Comparison of ENCODE assay signal across 19 cellular contexts in genomic region chr5:176889321-176890280, GRCh38. TPM values are rescaled to one million over a fixed set of nuclear protein-coding genes. Genes with fewer than 3 reads are reported as not detected.
DNase-seq lines count a peak whose midpoint lies in the region; ATAC-seq, FAIRE-seq and TF ChIP-seq lines count a peak whose summit lies in the region.
"Had no signal": no experiment of that assay in that cellular context is flagged by ENCODE, and none has a peak within 500 bp of the region (broad histone marks: within the 10 kb centered on the region; RNA-seq: fewer than 3 reads in every experiment).

No MANE protein-coding gene starts in this region.

- H3K27me3 ChIP-seq in K562 (ENCODE audit: control insufficient read depth in 2 of 2, insufficient read depth in 2 of 2, low read length in 2 of 2) (peaks cover 30 to 83% of the 10 kb centered on the region in 2 experiments; a peak in 4 of 5 replicates), transverse colon (no peaks in the 10 kb centered on the region)

- H3K36me3 Mint-ChIP-seq in activated naive CD4-positive, alpha-beta T cell treated with anti-CD3 and anti-CD28 coated beads for 36 hours (ENCODE audit: low read depth) = no peaks in the 10 kb centered on the region

- H3K4me1 Mint-ChIP-seq in activated naive CD4-positive, alpha-beta T cell treated with anti-CD3 and anti-CD28 coated beads for 36 hours (ENCODE audit: low read depth) = peaks cover 3% of the 10 kb centered on the region

- H3K36me3 ChIP-seq in K562 (ENCODE audit: control insufficient read depth, insufficient read depth, low read length) (no peaks in the 10 kb centered on the region), transverse colon (no peaks in the 10 kb centered on the region)

- no peaks in the 10 kb centered on the region; the same call in none of the 2 replicates for H4K20me1 ChIP-seq in K562 (replicated peaks; ENCODE audit: control insufficient read depth, insufficient read depth, low read length)

- no peaks in the 10 kb centered on the region for H3K9me3 Mint-ChIP-seq in activated naive CD4-positive, alpha-beta T cell treated with anti-CD3 and anti-CD28 coated beads for 36 hours
- H3K9me3 Mint-ChIP-seq: CD4-positive, alpha-beta T cell; GM23338 had no signal

- in situ Hi-C loops in K562 (cut with MboI) (no loop called here), transverse colon (cut with MboI; ENCODE audit: low pct_ligation_motif_present in 1 of 4, low pct_unique_long_range_greater_than_20kb in 1 of 4, low sequenced_read_pairs in 3 of 4) (no loop called here)

- H2AFZ ChIP-seq in K562 (ENCODE audit: low read depth, low read length) = no peak overlapping the region
- H2AFZ ChIP-seq: GM23338 had no signal

- TF ChIP-seq EP300 in K562 (IDR thresholded peaks at IDR 0.05; ENCODE audit: low read length) (no peak), transverse colon (IDR thresholded peaks at IDR 0.05; ENCODE audit: low read depth) (no peak)

- FAIRE-seq in K562 (lab: Jason Lieb, UNC) = no peak
- FAIRE-seq: D721Med had no signal

- TF ChIP-seq POLR2A in K562 (conservative IDR thresholded peaks at IDR 0.05) = no peak
- TF ChIP-seq POLR2A in transverse colon (IDR thresholded peaks at IDR 0.05) = no peak

- no peak overlapping the region for H3K9ac ChIP-seq in K562 (ENCODE audit: insufficient read depth in 1 of 2, low read depth in 2 of 2, low read length in 2 of 2)

- no peak overlapping the region for H3K27ac ChIP-seq in K562 (ENCODE audit: extremely low read depth, low read depth, low read length)
- H3K27ac ChIP-seq in transverse colon = no peak overlapping the region
- H3K27ac ChIP-seq: HL-60 had no signal

- no peak for ATAC-seq in K562
- no peak for ATAC-seq in HG03095 (IDR thresholded peaks at IDR 0.05; ENCODE audit: unreplicated experiment)
- ATAC-seq: GM23338 had no signal

- no peak for TF ChIP-seq CTCF in K562 (IDR thresholded peaks at IDR 0.05 in 2 of 3, conservative IDR thresholded peaks at IDR 0.05 in 1 of 3; ENCODE audit: insufficient read depth in 2 of 3, low read depth in 1 of 3, low read length in 3 of 3)
- no peak for TF ChIP-seq CTCF in transverse colon (IDR thresholded peaks at IDR 0.05)

- BruUV-seq in K562 (replicated peaks; lab: Mats Ljungman, UMichigan) = no TSS peak

- no peak overlapping the region for H3K4me2 ChIP-seq in K562 (ENCODE audit: insufficient read depth, low read length)
- H3K4me2 ChIP-seq: GM23338 had no signal

- intact Hi-C loops in activated naive CD4-positive, alpha-beta T cell treated with anti-CD3 and anti-CD28 coated beads for 36 hours (cut with micrococcal nuclease) = no loop called here
- intact Hi-C loops in K562 (cut with micrococcal nuclease) (loop anchor here (10.0 kb wide), 1 partner anchor 225 kb away; no protein-coding TSS in a partner anchor), transverse colon (cut with DNase I; ENCODE audit: low total_unique reads) (no loop called here)

- no peak overlapping the region for H3K4me3 Mint-ChIP-seq in activated naive CD4-positive, alpha-beta T cell treated with anti-CD3 and anti-CD28 coated beads for 36 hours
- H3K4me3 Mint-ChIP-seq: CD4-positive, alpha-beta T cell; GM23338 had no signal

- H3K4me3 ChIP-seq in K562 = no peak overlapping the region
- no peak overlapping the region for H3K4me3 ChIP-seq in transverse colon
- H3K4me3 ChIP-seq: GM23338 had no signal

- no peaks in the 10 kb centered on the region for H3K9me1 ChIP-seq in K562 (ENCODE audit: control insufficient read depth, insufficient read depth, low read length)

- DNase-seq in activated naive CD4-positive, alpha-beta T cell treated with anti-CD3 and anti-CD28 coated beads for 36 hours = peak; percentile 1
- no peak for DNase-seq in activated naive CD4-positive, alpha-beta T cell treated with Interleukin-2 at 50 U/mL for 16 hours
- DNase-seq in K562 (ENCODE audit: extremely low read depth in 1 of 4, low spot score in 3 of 4) = no peak
- DNase-seq in mesenteric fat pad (ENCODE audit: low spot score) = peak; percentile 86
- peak; percentile 4 for DNase-seq in transverse colon
- no peak for DNase-seq in stimulated activated CD4-positive, alpha-beta T cell treated with anti-CD3 and anti-CD28 coated beads, Interleukin-1b, Interleukin-23, amount 100 ng/mL, for 48 hours
- DNase-seq in stimulated activated naive CD4-positive, alpha-beta T cell treated with Interleukin-2 at 50 U/mL for 16 hours (lab: John Stamatoyannopoulos, UW) = no peak
- DNase-seq: CD4-positive, alpha-beta T cell; GF-D8; KG1; NCI-H1048; NCI-H146; NCI-H2227 treated with DMSO at 0.1 percent for 48 hours; NCI-H69 had no signal

- TF ChIP-seq RAD21 in K562 (CRISPR knock-in tag; conservative IDR thresholded peaks at IDR 0.05 in 1 of 2, IDR thresholded peaks at IDR 0.05 in 1 of 2) = no peak

- peaks cover 0 to 9% of the 10 kb centered on the region in 2 experiments; a peak in 1 of 5 replicates for H3K4me1 ChIP-seq in K562 (replicated peaks in 1 of 2; ENCODE audit: control insufficient read depth in 2 of 2, insufficient read depth in 2 of 2, low read length in 2 of 2)
- no peaks in the 10 kb centered on the region for H3K4me1 ChIP-seq in transverse colon

- WGBS in K562 (ENCODE audit: insufficient coverage, low coverage, missing lambda C conversion rate) = 9% methylated on average over 23 of the region's 24 CpGs
- WGBS in transverse colon (ENCODE audit: low coverage in 1 of 2), 2 donors = 88 to 100% methylated on average over 5 to 24 of the region's 24 CpGs

- POLR2A ChIA-PET in K562 (lab: Yijun Ruan, JAX) = interaction anchor here (1.9 kb wide), 1 partner anchor 12 kb away, joined by 4 read pairs; no protein-coding TSS in a partner anchor

- no peaks in the 10 kb centered on the region for H3K27me3 Mint-ChIP-seq in activated naive CD4-positive, alpha-beta T cell treated with anti-CD3 and anti-CD28 coated beads for 36 hours (ENCODE audit: low read depth)
- H3K27me3 Mint-ChIP-seq: CD4-positive, alpha-beta T cell had no signal

- no peaks in the 10 kb centered on the region for H3K79me2 ChIP-seq in K562 (ENCODE audit: control insufficient read depth, insufficient read depth, low read length)

- H3K9me3 ChIP-seq in K562 (replicated peaks; ENCODE audit: control insufficient read depth, insufficient read depth, low read depth, low read length) (no peaks in the 10 kb centered on the region), transverse colon (no peaks in the 10 kb centered on the region)

- no peak overlapping the region for H3K27ac Mint-ChIP-seq in activated naive CD4-positive, alpha-beta T cell treated with anti-CD3 and anti-CD28 coated beads for 36 hours
- H3K27ac Mint-ChIP-seq: CD4-positive, alpha-beta T cell; GM23338 had no signal

- CTCF ChIA-PET in activated naive CD4-positive, alpha-beta T cell treated with anti-CD3 and anti-CD28 coated beads for 36 hours (lab: Charles Lee) = no interaction called here
- CTCF ChIA-PET in K562 (lab: Yijun Ruan, JAX; ENCODE audit: low intra/inter-chr PET ratio) = no interaction called here

TF ChIP-seq in K562, 482 proteins besides CTCF, POLR2A, EP300 and RAD21:
- no peak for TF ChIP-seq E2F5 (CRISPR knock-in tag; IDR thresholded peaks at IDR 0.05)
- TF ChIP-seq ZNF263 (CRISPR knock-in tag; IDR thresholded peaks at IDR 0.05; ENCODE audit: borderline replicate concordance) = peak; percentile 80
- no peak for TF ChIP-seq TCF15 (CRISPR knock-in tag; IDR thresholded peaks at IDR 0.05)
- no peak for TF ChIP-seq KAT8 (IDR thresholded peaks at IDR 0.05; ENCODE audit: low read depth)
- no peak for TF ChIP-seq ZNF224 (CRISPR knock-in tag; IDR thresholded peaks at IDR 0.05)

RNA-seq across cellular contexts. Expression of gene HK3, which starts 9.5 kb away (rescaled TPM):
- total RNA-seq in activated naive CD4-positive, alpha-beta T cell treated with anti-CD3 and anti-CD28 coated beads for 36 hours = not detected
- total RNA-seq in K562 (2011; cell fraction: chromatin; rRNA removed; ENCODE audit: low replicate concordance) = not detected in 2 replicates
- total RNA-seq in K562 (2011; cell fraction: nucleolus; rRNA removed) = not detected in 2 replicates
- total RNA-seq in K562 (2011; cell fraction: nucleoplasm; rRNA removed) = not detected in 2 replicates
- total RNA-seq in K562 (2014; rRNA removed) = 0.08 TPM in 1 of 2 replicates, not detected in the other
- total RNA-seq in K562 (2014; rRNA removed; fragmentation: Illumina TruSeq; extraction: Trizol) = not detected in 2 replicates
- not detected in 2 replicates for total RNA-seq in K562 (2015; rRNA removed; fragmentation: Illumina TruSeq; extraction: Trizol)
- 0.16 TPM in 1 of 2 replicates, not detected in the other for total RNA-seq in K562 (2021)
- polyA plus RNA-seq in K562 (2011; rRNA removed) = not detected in 2 replicates
- polyA plus RNA-seq in K562 (2011; cell fraction: cytosol; rRNA removed) = not detected in 2 replicates
- polyA plus RNA-seq in K562 (2011; cell fraction: nucleus; rRNA removed) = 0.06 and 0.08 TPM in 2 replicates
- polyA plus RNA-seq in K562 (2012) = not detected in 2 replicates
- polyA plus RNA-seq in K562 (2014; fragmentation: Illumina TruSeq; extraction: Trizol) = not detected in 2 replicates
- not detected for polyA plus RNA-seq in K562 (2014; fragmentation: Nextera tagmentation; extraction: Ambion mirVana)
- not detected in 2 replicates for polyA plus RNA-seq in K562 (2014; rRNA removed)
- polyA minus RNA-seq in K562 (2011; rRNA and poly(A)+ RNA removed) = not detected in 2 replicates
- not detected in 2 replicates for polyA minus RNA-seq in K562 (2011; cell fraction: cytosol; rRNA and poly(A)+ RNA removed)
- polyA minus RNA-seq in K562 (2011; cell fraction: nucleus; rRNA and poly(A)+ RNA removed) = not detected in 2 replicates
- 41.1 TPM for total RNA-seq in mesenteric fat pad
- 1 to 10 TPM; 2.6 to 6.0 (median 4.7) TPM for total RNA-seq in transverse colon
- total RNA-seq: GM23338, M059J had no signal
- polyA plus RNA-seq: GM23338 had no signal

Comparison
In these comparisons a context has a peak if more than half of its experiments do, and no peak if none do; other contexts are left out.
1. DNase-seq: peak in activated naive CD4-positive, alpha-beta T cell treated with anti-CD3 and anti-CD28 coated beads for 36 hours (single experiment), mesenteric fat pad (single experiment) and transverse colon (single experiment); none in activated naive CD4-positive, alpha-beta T cell treated with Interleukin-2 at 50 U/mL for 16 hours (single experiment), K562 (0 of 4), stimulated activated CD4-positive, alpha-beta T cell treated with anti-CD3 and anti-CD28 coated beads, Interleukin-1b, Interleukin-23, amount 100 ng/mL, for 48 hours (single experiment) and stimulated activated naive CD4-positive, alpha-beta T cell treated with Interleukin-2 at 50 U/mL for 16 hours (single experiment).